Comparison of ENCODE assay signal across 11 cellular contexts in the genomic region with DNA sequence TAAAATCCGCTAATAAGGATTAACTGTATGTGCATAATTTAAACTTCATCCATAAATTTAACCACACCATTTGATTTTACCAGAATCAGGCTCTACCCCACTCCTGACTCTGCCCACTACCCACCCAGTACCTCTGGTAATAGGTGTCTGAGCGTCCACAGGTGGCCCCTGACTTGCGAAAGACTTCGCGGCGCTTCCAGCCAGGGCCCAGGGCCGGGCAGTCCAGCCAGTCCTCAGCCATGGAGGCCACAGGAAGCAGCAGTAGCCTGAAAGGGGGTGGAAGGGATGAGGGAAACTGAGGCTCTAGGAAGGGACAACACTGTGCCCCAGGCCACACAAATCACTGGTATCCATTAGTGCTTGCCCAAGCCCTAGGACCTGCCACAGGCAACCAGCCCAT. TPM values are rescaled to one million over a fixed set of nuclear protein-coding genes. Genes with fewer than 3 reads are reported as not detected.
DNase-seq lines count a peak whose midpoint lies in the region; ATAC-seq, FAIRE-seq and TF ChIP-seq lines count a peak whose summit lies in the region.
"Had no signal": no experiment of that assay in that cellular context is flagged by ENCODE, and none has a peak within 500 bp of the region (broad histone marks: within the 10 kb centered on the region; RNA-seq: fewer than 3 reads in every experiment).

No MANE protein-coding gene starts in this region.

- no peaks in the 10 kb centered on the region for H3K27me3 ChIP-seq in CD4-positive, alpha-beta T cell (ENCODE audit: control insufficient read depth, insufficient read depth, low read length)
- H3K27me3 ChIP-seq in Karpas-422 (ENCODE audit: low read length) = no peaks in the 10 kb centered on the region
- H3K27me3 ChIP-seq in bronchial epithelial cell (ENCODE audit: control insufficient read depth, insufficient read depth, low read length) = no peaks in the 10 kb centered on the region
- H3K27me3 ChIP-seq: neutrophil had no signal

- peaks cover 25% of the 10 kb centered on the region for H3K4me1 ChIP-seq in Karpas-422 (ENCODE audit: low read length)

- H3K9me3 ChIP-seq in CD4-positive, alpha-beta T cell (ENCODE audit: control insufficient read depth, low read length) = no peaks in the 10 kb centered on the region
- no peaks in the 10 kb centered on the region for H3K9me3 ChIP-seq in Karpas-422 (ENCODE audit: low read length)
- H3K9me3 ChIP-seq: neutrophil had no signal

- peak overlapping the region; percentile 100 for H3K4me3 Mint-ChIP-seq in CD4-positive, alpha-beta T cell
- H3K4me3 Mint-ChIP-seq in natural killer cell = peak overlapping the region; percentile 94

- CTCF ChIA-PET in CD4-positive, alpha-beta T cell (lab: Charles Lee) = no interaction called here

- H2AFZ ChIP-seq in Karpas-422 (ENCODE audit: low read length) = no peak overlapping the region

- peak overlapping the region; percentile 95 for H3K4me2 ChIP-seq in Karpas-422 (ENCODE audit: low read depth, low read length, poor library complexity, severe bottlenecking)

- H3K4me3 ChIP-seq in Karpas-422 (ENCODE audit: low read length) (peak overlapping the region; percentile 94), bronchial epithelial cell (ENCODE audit: low read depth, low read length) (peak overlapping the region; percentile 87)

- intact Hi-C loops in CD4-positive, alpha-beta T cell (cut with DNase I, micrococcal nuclease) = loop anchor here (2.0 to 10.0 kb wide), 5 partner anchors 13 to 915 kb away; partner anchors contain the start of genes ACAA2 (in 1 of the 2), CFAP53 (in 1 of the 2), MEX3C (in 1 of the 2) and SKA1 (in 1 of the 2)
- intact Hi-C loops in natural killer cell (cut with micrococcal nuclease) = loop anchor here (5.0 to 10.0 kb wide), 4 partner anchors 467 to 787 kb away; partner anchors contain the start of genes ACAA2, ELAC1, ME2 and RPL17

- no peaks in the 10 kb centered on the region for H3K9me3 Mint-ChIP-seq in CD4-positive, alpha-beta T cell
- H3K9me3 Mint-ChIP-seq in natural killer cell = no peaks in the 10 kb centered on the region

- peak overlapping the region; percentile 98 for H3K27ac Mint-ChIP-seq in CD4-positive, alpha-beta T cell
- peak overlapping the region; percentile 92 to 99 for H3K27ac Mint-ChIP-seq in natural killer cell

- peaks cover 87% of the 10 kb centered on the region for H3K36me3 Mint-ChIP-seq in CD4-positive, alpha-beta T cell (ENCODE audit: low read depth)
- H3K36me3 Mint-ChIP-seq in natural killer cell = no peaks in the 10 kb centered on the region

- POLR2A ChIA-PET in CD4-positive, alpha-beta T cell (lab: Charles Lee) = no interaction called here

- TF ChIP-seq CTCF in CD4-positive, alpha-beta T cell (IDR thresholded peaks at IDR 0.05) = no peak
- TF ChIP-seq CTCF in bronchial epithelial cell (IDR thresholded peaks at IDR 0.05; ENCODE audit: insufficient read depth, low read length, severe bottlenecking) = no peak
- TF ChIP-seq CTCF in natural killer cell (IDR thresholded peaks at IDR 0.05) = no peak

- peaks cover 33% of the 10 kb centered on the region for H3K79me2 ChIP-seq in Karpas-422 (ENCODE audit: low read length)

- H3K27me3 Mint-ChIP-seq in CD4-positive, alpha-beta T cell = no peaks in the 10 kb centered on the region
- H3K27me3 Mint-ChIP-seq in natural killer cell (ENCODE audit: low read depth in 2 of 2) = no peaks in the 10 kb centered on the region

- H3K27ac ChIP-seq in CD4-positive, alpha-beta T cell (ENCODE audit: low read depth, low read length) = no peak overlapping the region
- no peak overlapping the region for H3K27ac ChIP-seq in Karpas-422 (ENCODE audit: low read length)

- peaks cover 33% of the 10 kb centered on the region for H3K4me1 Mint-ChIP-seq in CD4-positive, alpha-beta T cell (ENCODE audit: low read depth)
- H3K4me1 Mint-ChIP-seq in natural killer cell = peaks cover 27 to 65% of the 10 kb centered on the region in 2 donors

- no peak for DNase-seq in CD4-positive, alpha-beta T cell
- DNase-seq in Karpas-422 = no peak
- no peak for DNase-seq in bronchial epithelial cell (ENCODE audit: low read depth)
- no peak for DNase-seq in natural killer cell
- DNase-seq in left lobe of liver (ENCODE audit: low spot score) = no peak
- DNase-seq: NCI-H524 had no signal

- H3K36me3 ChIP-seq in Karpas-422 (ENCODE audit: insufficient read depth, low read length) = peaks cover 38% of the 10 kb centered on the region
- peaks cover 35% of the 10 kb centered on the region for H3K36me3 ChIP-seq in bronchial epithelial cell (ENCODE audit: control insufficient read depth, insufficient read depth, low read length)

- no peaks in the 10 kb centered on the region for H4K20me1 ChIP-seq in Karpas-422 (ENCODE audit: insufficient read depth, low read depth, low read length)

- no peak for FAIRE-seq in bronchial epithelial cell (lab: Jason Lieb, UNC)
- FAIRE-seq: endometrium had no signal

- H3K9me2 ChIP-seq in Karpas-422 (replicated peaks; ENCODE audit: insufficient read depth, low read length) = no peaks in the 10 kb centered on the region

- H3K9ac ChIP-seq in Karpas-422 (ENCODE audit: low read length) = peak overlapping the region; percentile 96

- no peak for ATAC-seq in CD4-positive, alpha-beta T cell (ENCODE audit: poor library complexity)
- ATAC-seq in natural killer cell (no peak), HG03095 (IDR thresholded peaks at IDR 0.05; ENCODE audit: unreplicated experiment) (no peak), GM19395 (IDR thresholded peaks at IDR 0.05; ENCODE audit: unreplicated experiment) (no peak), left lobe of liver (no peak), HG02798 (IDR thresholded peaks at IDR 0.05; ENCODE audit: poor library complexity, unreplicated experiment) (no peak)

RNA-seq across cellular contexts. Expression of gene MBD1, which starts 1.6 kb away (rescaled TPM):
- 100 to 1,000 TPM; 103 to 107 TPM for total RNA-seq in CD4-positive, alpha-beta T cell
- total RNA-seq in Karpas-422 (2014; rRNA removed; shearing (Covaris generic); ENCODE audit: low replicate concordance) = 33.0 and 85.4 TPM in 2 replicates
- 127 and 221 TPM in 2 replicates for total RNA-seq in bronchial epithelial cell
- total RNA-seq in natural killer cell = 100 to 1,000 TPM; 106 to 113 (median 111) TPM
- 33.6 TPM for total RNA-seq in left lobe of liver

RNA-seq across cellular contexts. Expression of gene CXXC1, which starts 7.7 kb away (rescaled TPM):
- 100 to 1,000 TPM; 120 to 128 TPM for total RNA-seq in CD4-positive, alpha-beta T cell
- total RNA-seq in Karpas-422 (2014; rRNA removed; shearing (Covaris generic); ENCODE audit: low replicate concordance) = 43.0 and 105 TPM in 2 replicates
- 32.6 and 40.1 TPM in 2 replicates for total RNA-seq in bronchial epithelial cell
- 100 to 1,000 TPM; 146 to 173 (median 153) TPM for total RNA-seq in natural killer cell
- total RNA-seq in left lobe of liver = 35.1 TPM

RNA-seq across cellular contexts. Expression of gene CFAP53, which starts 13.5 kb away (rescaled TPM):
- total RNA-seq in CD4-positive, alpha-beta T cell = under 1 TPM; 0.33 to 0.47 TPM
- total RNA-seq in Karpas-422 (2014; rRNA removed; shearing (Covaris generic); ENCODE audit: low replicate concordance) = 0.34 TPM in 1 of 2 replicates, not detected in the other
- 0.26 and 1.3 TPM in 2 replicates for total RNA-seq in bronchial epithelial cell
- total RNA-seq in natural killer cell = under 1 TPM; 0.20 to 0.24 (median 0.20) TPM
- 0.25 TPM for total RNA-seq in left lobe of liver
